ENCODE assay signal across 22 cellular contexts in the genomic region with DNA sequence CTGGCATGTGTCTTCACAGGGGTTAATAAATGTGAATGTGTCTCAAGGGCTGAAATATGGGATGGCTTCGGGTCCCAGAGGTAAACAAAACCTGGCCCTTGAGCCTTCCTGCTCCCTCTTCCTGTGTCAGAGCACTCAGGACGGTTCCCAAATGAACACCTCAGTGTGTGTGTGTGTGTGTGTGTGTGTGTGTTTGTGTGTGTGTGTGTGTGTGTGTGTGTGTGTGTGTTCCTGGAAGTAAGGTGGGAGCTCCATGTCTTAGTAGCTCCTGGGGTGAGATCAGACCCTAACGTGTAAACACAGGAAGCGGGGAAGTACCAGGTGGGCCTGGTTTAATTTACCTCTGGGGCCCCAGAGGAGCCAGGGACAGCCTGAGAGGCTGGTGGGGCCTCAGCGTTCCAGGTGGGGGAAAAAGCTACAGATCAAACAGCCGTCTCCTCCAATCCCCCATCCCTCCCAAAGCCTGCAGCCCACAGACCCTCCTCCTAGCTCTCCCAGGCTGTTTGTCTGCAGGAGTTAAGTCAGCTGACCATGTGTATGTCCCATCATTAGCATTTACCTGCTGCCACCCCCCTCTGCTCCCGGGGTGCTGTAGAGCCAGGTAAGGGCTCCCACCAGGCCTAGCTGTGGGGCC. TPM values are rescaled to one million over a fixed set of nuclear protein-coding genes. Genes with fewer than 3 reads are reported as not detected.
DNase-seq lines count a peak whose midpoint lies in the region; ATAC-seq and TF ChIP-seq lines count a peak whose summit lies in the region.
"Had no signal": no experiment of that assay in that cellular context is flagged by ENCODE, and none has a peak within 500 bp of the region (broad histone marks: within the 10 kb centered on the region; RNA-seq: fewer than 3 reads in every experiment).

No MANE protein-coding gene starts in this region.

- no peak overlapping the region for H3K4me3 Mint-ChIP-seq in stimulated activated naive B cell treated with anti-CD40 and anti-IgM and Interleukin-4, amounts not matched to agents 10 μg/mL and 1 μg/mL and 100 μg/mL, for 72 hours
- H3K4me3 Mint-ChIP-seq: activated T-helper 17 cell treated with anti-CD3 and anti-CD28 coated beads, Interleukin-2, amount 50 U/mL, for 72 hours; CD4-positive, CD25-positive, alpha-beta regulatory T cell; stimulated activated memory B cell treated with anti-CD40 and anti-IgM and Interleukin-4, amounts not matched to agents 10 μg/mL and 1 μg/mL and 100 μg/mL, for 72 hours; T-helper 17 cell had no signal

- H3K27me3 ChIP-seq in dorsolateral prefrontal cortex: peaks cover 0 to 4% (median 0%) of the 10 kb centered on the region in 45 donors

- no peaks in the 10 kb centered on the region for H3K9me3 Mint-ChIP-seq in activated naive CD4-positive, alpha-beta T cell treated with anti-CD3 and anti-CD28 coated beads, Interleukin-2, amount 50 U/mL, for 72 hours
- peaks cover 0 to 5% of the 10 kb centered on the region in 2 donors for H3K9me3 Mint-ChIP-seq in stimulated activated naive B cell treated with anti-CD40 and anti-IgM and Interleukin-4, amounts not matched to agents 10 μg/mL and 1 μg/mL and 100 μg/mL, for 72 hours
- H3K9me3 Mint-ChIP-seq: activated T-helper 17 cell treated with anti-CD3 and anti-CD28 coated beads, Interleukin-2, amount 50 U/mL, for 72 hours; CD4-positive, CD25-positive, alpha-beta regulatory T cell; stimulated activated memory B cell treated with anti-CD40 and anti-IgM and Interleukin-4, amounts not matched to agents 10 μg/mL and 1 μg/mL and 100 μg/mL, for 72 hours had no signal

- ATAC-seq in activated naive CD4-positive, alpha-beta T cell treated with anti-CD3 and anti-CD28 coated beads, Interleukin-2, amount 50 U/mL, for 72 hours: no peak
- no peak for ATAC-seq in stimulated activated naive B cell treated with anti-CD40 and anti-IgM and Interleukin-4, amounts not matched to agents 10 μg/mL and 1 μg/mL and 100 μg/mL, for 72 hours (replicated peaks)
- ATAC-seq: activated T-helper 17 cell treated with anti-CD3 and anti-CD28 coated beads, Interleukin-2, amount 50 U/mL, for 72 hours; stimulated activated memory B cell treated with anti-CD40 and anti-IgM and Interleukin-4, amounts not matched to agents 10 μg/mL and 1 μg/mL and 100 μg/mL, for 72 hours; T-helper 17 cell had no signal

- peak; percentile 56 to 76 for DNase-seq in NCI-H524 (lab: John Stamatoyannopoulos, UW)
- DNase-seq in NCI-H524 treated with DMSO at 0.1 percent for 48 hours (lab: John Stamatoyannopoulos, UW): no peak
- DNase-seq in NCI-H345 treated with DMSO at 0.1 percent for 48 hours (lab: John Stamatoyannopoulos, UW; ENCODE audit: unreplicated experiment): peak; percentile 59
- no peak for DNase-seq in dorsolateral prefrontal cortex
- no peak for DNase-seq in activated naive CD4-positive, alpha-beta T cell treated with anti-CD3 and anti-CD28 coated beads, Interleukin-2, amount 50 U/mL, for 72 hours (ENCODE audit: low spot score in 2 of 2)
- no peak for DNase-seq in NCI-H146 treated with DMSO at 0.1 percent for 48 hours (lab: John Stamatoyannopoulos, UW; ENCODE audit: unreplicated experiment)
- DNase-seq in stimulated activated naive B cell treated with anti-CD40 and anti-IgM and Interleukin-4, amounts not matched to agents 10 μg/mL and 1 μg/mL and 100 μg/mL, for 72 hours: no peak
- no peak for DNase-seq in GDM1 (lab: John Stamatoyannopoulos, UW)
- DNase-seq: ACHN; activated CD4-positive, CD25-positive, alpha-beta regulatory T cell; CD4-positive, CD25-positive, alpha-beta regulatory T cell; cerebellar nuclear complex; hippocampal formation; Kasumi-1; mesenchymal stem cell; SIG-M5; T-helper 17 cell had no signal

- intact Hi-C loops in dorsolateral prefrontal cortex (cut with DNase I): no loop called here

- H3K4me1 Mint-ChIP-seq in stimulated activated naive B cell treated with anti-CD40 and anti-IgM and Interleukin-4, amounts not matched to agents 10 μg/mL and 1 μg/mL and 100 μg/mL, for 72 hours: peaks cover 0 to 2% of the 10 kb centered on the region in 2 donors

- H3K27ac ChIP-seq in dorsolateral prefrontal cortex: peak overlapping the region in 33 of 59 donors; percentile 15 to 98 (median 87)

- H3K36me3 Mint-ChIP-seq in activated naive CD4-positive, alpha-beta T cell treated with anti-CD3 and anti-CD28 coated beads, Interleukin-2, amount 50 U/mL, for 72 hours: no peaks in the 10 kb centered on the region
- H3K36me3 Mint-ChIP-seq in stimulated activated naive B cell treated with anti-CD40 and anti-IgM and Interleukin-4, amounts not matched to agents 10 μg/mL and 1 μg/mL and 100 μg/mL, for 72 hours: peaks cover 0 to 3% of the 10 kb centered on the region in 2 donors
- H3K36me3 Mint-ChIP-seq: CD4-positive, CD25-positive, alpha-beta regulatory T cell; stimulated activated memory B cell treated with anti-CD40 and anti-IgM and Interleukin-4, amounts not matched to agents 10 μg/mL and 1 μg/mL and 100 μg/mL, for 72 hours had no signal

- peaks cover 25 to 31% of the 10 kb centered on the region in 2 donors for H3K27me3 Mint-ChIP-seq in stimulated activated naive B cell treated with anti-CD40 and anti-IgM and Interleukin-4, amounts not matched to agents 10 μg/mL and 1 μg/mL and 100 μg/mL, for 72 hours
- H3K27me3 Mint-ChIP-seq: activated T-helper 17 cell treated with anti-CD3 and anti-CD28 coated beads, Interleukin-2, amount 50 U/mL, for 72 hours; T-helper 17 cell had no signal

- no peak overlapping the region for H3K27ac Mint-ChIP-seq in activated naive CD4-positive, alpha-beta T cell treated with anti-CD3 and anti-CD28 coated beads, Interleukin-2, amount 50 U/mL, for 72 hours
- H3K27ac Mint-ChIP-seq in stimulated activated naive B cell treated with anti-CD40 and anti-IgM and Interleukin-4, amounts not matched to agents 10 μg/mL and 1 μg/mL and 100 μg/mL, for 72 hours: no peak overlapping the region
- H3K27ac Mint-ChIP-seq: activated T-helper 17 cell treated with anti-CD3 and anti-CD28 coated beads, Interleukin-2, amount 50 U/mL, for 72 hours; CD4-positive, CD25-positive, alpha-beta regulatory T cell; stimulated activated memory B cell treated with anti-CD40 and anti-IgM and Interleukin-4, amounts not matched to agents 10 μg/mL and 1 μg/mL and 100 μg/mL, for 72 hours; T-helper 17 cell had no signal

- no peak overlapping the region for H3K4me3 ChIP-seq in dorsolateral prefrontal cortex

- TF ChIP-seq CTCF in dorsolateral prefrontal cortex (IDR thresholded peaks at IDR 0.05 in 54 of 56, conservative IDR thresholded peaks at IDR 0.05 in 2 of 56; ENCODE audit: low read depth in 1 of 56, partially characterized antibody in 56 of 56): no peak

RNA-seq across cellular contexts. Expression of gene KIF19, which starts 6.1 kb away (rescaled TPM):
- 10 to 100 TPM in 90 of 120 experiments, 1 to 10 TPM in 30; 1.0 to 84.8 (median 17.6) TPM for total RNA-seq in dorsolateral prefrontal cortex
- total RNA-seq in activated naive CD4-positive, alpha-beta T cell treated with anti-CD3 and anti-CD28 coated beads, Interleukin-2, amount 50 U/mL, for 72 hours: under 1 TPM in 1 of 2 donors, not detected in 1; 0.08 TPM
- total RNA-seq: HT1080, renal cortical epithelial cell had no signal

RNA-seq across cellular contexts. Expression of gene BTBD17, which starts 29.5 kb away (rescaled TPM):
- total RNA-seq in dorsolateral prefrontal cortex: 1 to 10 TPM in 98 of 120 experiments, under 1 TPM in 22; 0.28 to 6.4 (median 1.6) TPM
- not detected for total RNA-seq in activated naive CD4-positive, alpha-beta T cell treated with anti-CD3 and anti-CD28 coated beads, Interleukin-2, amount 50 U/mL, for 72 hours
- total RNA-seq: activated T-helper 17 cell treated with anti-CD3 and anti-CD28 coated beads, Interleukin-2, amount 50 U/mL, for 72 hours; CD4-positive, CD25-positive, alpha-beta regulatory T cell; HT1080; renal cortical epithelial cell; T-helper 17 cell; urinary bladder had no signal

RNA-seq across cellular contexts. Expression of gene GPR142, which starts 35.2 kb away (rescaled TPM):
- 1 to 10 TPM in 8 of 120 experiments, under 1 TPM in 41, not detected in 71; 0.29 to 1.5 (median 0.63) TPM for total RNA-seq in dorsolateral prefrontal cortex
- total RNA-seq in activated naive CD4-positive, alpha-beta T cell treated with anti-CD3 and anti-CD28 coated beads, Interleukin-2, amount 50 U/mL, for 72 hours: not detected
- total RNA-seq: activated T-helper 17 cell treated with anti-CD3 and anti-CD28 coated beads, Interleukin-2, amount 50 U/mL, for 72 hours; CD4-positive, CD25-positive, alpha-beta regulatory T cell; HT1080; renal cortical epithelial cell; T-helper 17 cell; urinary bladder had no signal

RNA-seq across cellular contexts. Expression of gene DNAI2, which starts 58.1 kb away (rescaled TPM):
- total RNA-seq in dorsolateral prefrontal cortex: under 1 TPM in 21 of 120 experiments, not detected in 99; 0.19 to 0.96 (median 0.40) TPM
- total RNA-seq in activated naive CD4-positive, alpha-beta T cell treated with anti-CD3 and anti-CD28 coated beads, Interleukin-2, amount 50 U/mL, for 72 hours: under 1 TPM; 0.25 to 0.31 TPM
- total RNA-seq: HT1080, renal cortical epithelial cell, urinary bladder had no signal

Comparison
In these comparisons a context has a peak if more than half of its experiments do, and no peak if none do; other contexts are left out.
1. DNase-seq: peak in NCI-H524 (2 of 2) and NCI-H345 treated with DMSO at 0.1 percent for 48 hours (single experiment); none in NCI-H524 treated with DMSO at 0.1 percent for 48 hours (single experiment), dorsolateral prefrontal cortex (0 of 10), activated naive CD4-positive, alpha-beta T cell treated with anti-CD3 and anti-CD28 coated beads, Interleukin-2, amount 50 U/mL, for 72 hours (0 of 2), NCI-H146 treated with DMSO at 0.1 percent for 48 hours (single experiment), stimulated activated naive B cell treated with anti-CD40 and anti-IgM and Interleukin-4, amounts not matched to agents 10 μg/mL and 1 μg/mL and 100 μg/mL, for 72 hours (single experiment) and GDM1 (single experiment).